Comparison of ENCODE assay signal across 11 cellular contexts in the genomic region with DNA sequence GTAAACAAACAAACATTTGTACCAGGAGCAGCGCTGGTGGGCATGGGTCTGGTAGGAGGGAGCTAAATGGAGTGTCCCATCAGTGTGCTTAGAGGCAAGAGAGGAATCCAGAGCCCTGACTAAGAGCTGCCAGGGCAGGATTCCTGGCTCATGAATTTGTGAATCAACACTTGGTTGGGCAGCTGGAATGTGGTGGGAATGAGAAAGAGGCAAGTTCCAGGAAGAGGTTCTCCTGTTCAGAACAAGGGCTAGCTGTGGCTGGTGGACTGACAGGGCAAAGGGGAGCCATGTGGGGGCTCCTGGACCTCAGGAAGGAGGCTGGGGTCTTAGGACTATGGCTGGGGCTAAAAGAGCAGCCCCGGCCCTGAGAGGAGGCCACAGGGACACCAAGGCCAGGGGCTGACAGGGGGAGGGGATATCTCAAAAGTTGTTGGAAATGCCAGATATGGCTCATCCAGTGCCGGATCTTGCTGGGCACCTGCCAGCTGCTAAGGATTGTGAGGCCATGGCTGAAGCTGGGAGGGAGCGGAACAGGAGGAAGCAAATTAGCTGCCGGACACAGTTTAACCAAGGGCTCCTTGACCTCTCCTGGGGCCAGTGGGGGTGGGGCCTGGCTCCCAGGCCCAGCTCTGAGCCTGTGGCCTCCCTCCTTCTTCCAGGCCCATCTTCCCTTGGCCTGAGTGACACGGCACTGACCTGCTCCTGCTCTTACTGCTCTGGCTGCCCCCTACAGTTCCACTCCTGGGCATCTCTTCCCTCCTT. TPM values are rescaled to one million over a fixed set of nuclear protein-coding genes. Genes with fewer than 3 reads are reported as not detected.
DNase-seq lines count a peak whose midpoint lies in the region; ATAC-seq, FAIRE-seq and TF ChIP-seq lines count a peak whose summit lies in the region.
"Had no signal": no experiment of that assay in that cellular context is flagged by ENCODE, and none has a peak within 500 bp of the region (broad histone marks: within the 10 kb centered on the region; RNA-seq: fewer than 3 reads in every experiment).

No MANE protein-coding gene starts in this region.

- no peaks in the 10 kb centered on the region for H3K4me1 ChIP-seq in mucosa of descending colon (ENCODE audit: low read depth)

- peaks cover 3% of the 10 kb centered on the region for H3K4me1 Mint-ChIP-seq in endothelial cell (ENCODE audit: unreplicated experiment)
- H3K4me1 Mint-ChIP-seq: immature natural killer cell had no signal

- TF ChIP-seq CTCF in endothelial cell (IDR thresholded peaks at IDR 0.05; ENCODE audit: unreplicated experiment) (no peak), mucosa of descending colon (IDR thresholded peaks at IDR 0.05) (no peak)

- no peak for FAIRE-seq in GM12892 (lab: Jason Lieb, UNC)

- peak; percentile 97 for DNase-seq in ACHN
- DNase-seq in NCI-H446 treated with DMSO at 0.1 percent for 48 hours (lab: John Stamatoyannopoulos, UW), result peak; percentile 11
- no peak for DNase-seq in endothelial cell (ENCODE audit: low spot score)
- DNase-seq in mucosa of descending colon, result no peak
- no peak for DNase-seq in GM12892 (ENCODE audit: insufficient read length)
- no peak for DNase-seq in MV-4-11 (lab: John Stamatoyannopoulos, UW)
- DNase-seq: immature natural killer cell, NCI-H146 had no signal

- no peaks in the 10 kb centered on the region for H3K9me3 ChIP-seq in mucosa of descending colon

- no peaks in the 10 kb centered on the region for H3K36me3 ChIP-seq in mucosa of descending colon (ENCODE audit: low read depth)

- intact Hi-C loops in mucosa of descending colon (cut with DNase I, micrococcal nuclease), result no loop called here

- peak; percentile 12 for ATAC-seq in mucosa of descending colon
- no peak for ATAC-seq in GM19463 (IDR thresholded peaks at IDR 0.05; ENCODE audit: unreplicated experiment)
- no peak for ATAC-seq in GM19324 (IDR thresholded peaks at IDR 0.05; ENCODE audit: low FRiP score, unreplicated experiment)

- no peaks in the 10 kb centered on the region for H3K9me3 Mint-ChIP-seq in endothelial cell (ENCODE audit: unreplicated experiment)
- H3K9me3 Mint-ChIP-seq: CD4-positive, alpha-beta T cell; immature natural killer cell had no signal

- H3K4me3 ChIP-seq in mucosa of descending colon, result no peak overlapping the region

- no peak overlapping the region for H3K4me3 Mint-ChIP-seq in endothelial cell (ENCODE audit: unreplicated experiment)
- H3K4me3 Mint-ChIP-seq: CD4-positive, alpha-beta T cell; immature natural killer cell had no signal

- H3K36me3 Mint-ChIP-seq in endothelial cell (ENCODE audit: low read depth, unreplicated experiment), result no peaks in the 10 kb centered on the region
- H3K36me3 Mint-ChIP-seq: immature natural killer cell had no signal

- no peak for TF ChIP-seq POLR2A in GM12892 (IDR thresholded peaks at IDR 0.05; ENCODE audit: low read depth, low read length)

- in situ Hi-C loops in ACHN (cut with HindIII; ENCODE audit: low pct_ligation_motif_present, low pct_unique_long_range_greater_than_20kb, low sequenced_read_pairs), result no loop called here

- H3K27ac Mint-ChIP-seq in endothelial cell (ENCODE audit: unreplicated experiment), result peak overlapping the region; percentile 37
- H3K27ac Mint-ChIP-seq: CD4-positive, alpha-beta T cell; immature natural killer cell had no signal

- H3K27me3 Mint-ChIP-seq in endothelial cell (ENCODE audit: unreplicated experiment), result peaks cover 7% of the 10 kb centered on the region

RNA-seq across cellular contexts. Expression of gene P2RY6, which starts 14.6 kb away (rescaled TPM):
- total RNA-seq in endothelial cell (ENCODE audit: unreplicated experiment) (0.74 TPM), mucosa of descending colon (1 to 10 TPM; 1.9 to 4.3 (median 2.8) TPM)
- polyA plus RNA-seq in GM12892 (2012; ENCODE audit: missing spikeins), result 0.13 TPM
- total RNA-seq: CD4-positive, alpha-beta T cell had no signal

RNA-seq across cellular contexts. Expression of gene P2RY2, which starts 39.4 kb away (rescaled TPM):
- total RNA-seq in endothelial cell (ENCODE audit: unreplicated experiment) (0.10 TPM), mucosa of descending colon (10 to 100 TPM in 2 of 3 donors, 1 to 10 TPM in 1; 7.6 to 20.6 (median 14.5) TPM)
- polyA plus RNA-seq in GM12892 (2012; ENCODE audit: missing spikeins), result not detected
- total RNA-seq: CD4-positive, alpha-beta T cell had no signal

RNA-seq across cellular contexts. Expression of gene ARHGEF17, which starts 50.6 kb away (rescaled TPM):
- total RNA-seq in endothelial cell (ENCODE audit: unreplicated experiment) (93.3 TPM), mucosa of descending colon (10 to 100 TPM in 2 of 3 donors, 1 to 10 TPM in 1; 7.6 to 75.8 (median 13.6) TPM)
- polyA plus RNA-seq in GM12892 (2012; ENCODE audit: missing spikeins), result 8.9 TPM
- total RNA-seq: CD4-positive, alpha-beta T cell had no signal
- polyA plus RNA-seq: immature natural killer cell had no signal

Comparison
In these comparisons a context has a peak if more than half of its experiments do, and no peak if none do; other contexts are left out.
1. DNase-seq: peak in ACHN (single experiment) and NCI-H446 treated with DMSO at 0.1 percent for 48 hours (single experiment); none in endothelial cell (single experiment), mucosa of descending colon (0 of 3), GM12892 (single experiment) and MV-4-11 (single experiment).